ENCODE assay signal across 24 cellular contexts in genomic region chr6:66396145-66396544, GRCh38.
"Had no signal": no experiment of that assay in that cellular context is flagged by ENCODE, and none has a peak within 500 bp of the region (broad histone marks: within the 10 kb centered on the region; RNA-seq: fewer than 3 reads in every experiment).

No MANE protein-coding gene starts in this region.

- FAIRE-seq: endothelial cell of umbilical vein, pancreas had no signal

- H3K27me3 ChIP-seq: foreskin keratinocyte, hepatocyte, neural progenitor cell, pancreas, right lobe of liver, spleen, uterus had no signal

- H3K27ac ChIP-seq: coronary artery, foreskin keratinocyte, hepatocyte, neural progenitor cell, pancreas, prostate gland, right lobe of liver, spleen, thoracic aorta, uterus had no signal

- H3K27me3 Mint-ChIP-seq: memory B cell; natural killer cell treated with Interleukin-12 subunit alpha and Interleukin-12 subunit beta and Interleukin-15 and Interleukin-18, amount 100 ng/mL, for 72 hours; stimulated activated naive B cell treated with anti-CD40 and anti-IgM and Interleukin-4, amounts not matched to agents 10 μg/mL and 1 μg/mL and 100 μg/mL, for 72 hours; stimulated activated naive CD8-positive, alpha-beta T cell treated with anti-CD3 and anti-CD28 coated beads, Interleukin-15, amount 100 ng/mL, for 72 hours; type B pancreatic cell had no signal

- H3K4me2 ChIP-seq: hepatocyte, neural progenitor cell had no signal

- H3K9me3 ChIP-seq: pancreas, prostate gland, right lobe of liver, thoracic aorta, uterus had no signal

- ATAC-seq: left colon; pancreas; stimulated activated naive B cell treated with anti-CD40 and anti-IgM and Interleukin-4, amounts not matched to agents 10 μg/mL and 1 μg/mL and 100 μg/mL, for 72 hours; stimulated activated naive CD8-positive, alpha-beta T cell treated with anti-CD3 and anti-CD28 coated beads, Interleukin-15, amount 100 ng/mL, for 72 hours had no signal

- H3K9me3 Mint-ChIP-seq: mesothelial cell of epicardium, neural progenitor cell, type B pancreatic cell had no signal

- H3K27ac Mint-ChIP-seq: endodermal cell; memory B cell; mesothelial cell of epicardium; natural killer cell treated with Interleukin-12 subunit alpha and Interleukin-12 subunit beta and Interleukin-15 and Interleukin-18, amount 100 ng/mL, for 72 hours; neural progenitor cell; stimulated activated naive B cell treated with anti-CD40 and anti-IgM and Interleukin-4, amounts not matched to agents 10 μg/mL and 1 μg/mL and 100 μg/mL, for 72 hours; stimulated activated naive CD8-positive, alpha-beta T cell treated with anti-CD3 and anti-CD28 coated beads, Interleukin-15, amount 100 ng/mL, for 72 hours; type B pancreatic cell had no signal

- H3K36me3 Mint-ChIP-seq: memory B cell; mesothelial cell of epicardium; natural killer cell treated with Interleukin-12 subunit alpha and Interleukin-12 subunit beta and Interleukin-15 and Interleukin-18, amount 100 ng/mL, for 72 hours; neural progenitor cell; stimulated activated naive B cell treated with anti-CD40 and anti-IgM and Interleukin-4, amounts not matched to agents 10 μg/mL and 1 μg/mL and 100 μg/mL, for 72 hours; type B pancreatic cell had no signal

- DNase-seq: effector CD4-positive, alpha-beta T cell; endodermal cell; erythroblast; foreskin keratinocyte; left colon; occipital lobe; right lobe of liver; spleen; stimulated activated CD4-positive, alpha-beta T cell treated with anti-CD3 and anti-CD28 coated beads, Interleukin-2, amount 100 ng/mL, for 24 hours; stimulated activated CD4-positive, alpha-beta T cell treated with anti-CD3 and anti-CD28 coated beads, Interleukin-4, amount 100 ng/mL, for 4 hours; stimulated activated naive B cell treated with anti-CD40 and anti-IgM and Interleukin-4, amounts not matched to agents 10 μg/mL and 1 μg/mL and 100 μg/mL, for 72 hours; stimulated activated naive CD8-positive, alpha-beta T cell treated with anti-CD3 and anti-CD28 coated beads, Interleukin-15, amount 100 ng/mL, for 72 hours; uterus had no signal

- H3K4me1 Mint-ChIP-seq: endodermal cell; memory B cell; mesothelial cell of epicardium; neural progenitor cell; stimulated activated naive B cell treated with anti-CD40 and anti-IgM and Interleukin-4, amounts not matched to agents 10 μg/mL and 1 μg/mL and 100 μg/mL, for 72 hours; stimulated activated naive CD8-positive, alpha-beta T cell treated with anti-CD3 and anti-CD28 coated beads, Interleukin-15, amount 100 ng/mL, for 72 hours had no signal

- H3K36me3 ChIP-seq: neural progenitor cell, pancreas, prostate gland, right lobe of liver, spleen, thoracic aorta, uterus had no signal

- H3K4me3 ChIP-seq: coronary artery, hepatocyte, neural progenitor cell, pancreas, prostate gland, right lobe of liver, spleen, thoracic aorta, uterus had no signal

- H3K4me3 Mint-ChIP-seq: endodermal cell; memory B cell; mesothelial cell of epicardium; natural killer cell treated with Interleukin-12 subunit alpha and Interleukin-12 subunit beta and Interleukin-15 and Interleukin-18, amount 100 ng/mL, for 72 hours; neural progenitor cell; stimulated activated naive B cell treated with anti-CD40 and anti-IgM and Interleukin-4, amounts not matched to agents 10 μg/mL and 1 μg/mL and 100 μg/mL, for 72 hours; stimulated activated naive CD8-positive, alpha-beta T cell treated with anti-CD3 and anti-CD28 coated beads, Interleukin-15, amount 100 ng/mL, for 72 hours; type B pancreatic cell had no signal

- H3K4me1 ChIP-seq: foreskin keratinocyte, neural progenitor cell, pancreas, prostate gland, right lobe of liver, spleen, uterus had no signal

- H3K79me2 ChIP-seq: hepatocyte had no signal

- H2AFZ ChIP-seq: hepatocyte, neural progenitor cell had no signal

- H3K9ac ChIP-seq: neural progenitor cell had no signal
